35 cellular contexts compared by ENCODE assay signal in genomic region chr11:80542704-80543103, GRCh38.
"Had no signal": no experiment of that assay in that cellular context is flagged by ENCODE, and none has a peak within 500 bp of the region (broad histone marks: within the 10 kb centered on the region; RNA-seq: fewer than 3 reads in every experiment).

No MANE protein-coding gene starts in this region.

- H3K36me3 ChIP-seq: MG63 had no signal

- DNase-seq: Karpas-422, Kasumi-1, KBM-7, KG1, MG63, MM.1S, MV-4-11, NCI-H1048, NCI-H1092, NCI-H1092 treated with DMSO at 0.1 percent for 48 hours, NCI-H1105, NCI-H1105 treated with DMSO at 0.1 percent for 48 hours, NCI-H1417, NCI-H1417 treated with DMSO at 0.1 percent for 48 hours, NCI-H1436, NCI-H1436 treated with DMSO at 0.1 percent for 48 hours, NCI-H146, NCI-H1694, NCI-H1694 treated with DMSO at 0.1 percent for 48 hours, NCI-H187, NCI-H187 treated with DMSO at 0.1 percent for 48 hours, NCI-H1930, NCI-H2029, NCI-H2029 treated with DMSO at 0.1 percent for 48 hours, NCI-H2081, NCI-H2081 treated with DMSO at 0.1 percent for 48 hours, NCI-H2107, NCI-H2171, NCI-H2171 treated with DMSO at 0.1 percent for 48 hours, NCI-H2227 treated with DMSO at 0.1 percent for 48 hours, NCI-H226, NCI-H345, NCI-H446, NCI-H446 treated with DMSO at 0.1 percent for 48 hours had no signal

- H3K9me3 ChIP-seq: MG63 had no signal

- H3K4me3 ChIP-seq: MG63 had no signal

- H3K27ac ChIP-seq: KMS-11 had no signal

- H3K27me3 ChIP-seq: MG63 had no signal
